ENCODE assay signal across 7 cellular contexts in genomic region chr19:46716013-46716671, GRCh38. TPM values are rescaled to one million over a fixed set of nuclear protein-coding genes. Genes with fewer than 3 reads are reported as not detected.
DNase-seq lines count a peak whose midpoint lies in the region; ATAC-seq, FAIRE-seq and TF ChIP-seq lines count a peak whose summit lies in the region.

No MANE protein-coding gene starts in this region.

- H3K4me3 Mint-ChIP-seq in H9 (peak overlapping the region; percentile 91 to 97), neural crest cell (peak overlapping the region; percentile 96)

- H3K9me3 Mint-ChIP-seq in H9 = no peaks in the 10 kb centered on the region
- no peaks in the 10 kb centered on the region for H3K9me3 Mint-ChIP-seq in neural crest cell

- H3T11ph ChIP-seq in H9 (ENCODE audit: low read length) = no peak overlapping the region

- dilution Hi-C loops in endothelial cell of umbilical vein (cut with MboI; ENCODE audit: extremely low pct_ligation_motif_present, low sequenced_read_pairs) = no loop called here

- H3K4me1 ChIP-seq in H9 (ENCODE audit: insufficient read depth, low read length) = no peaks in the 10 kb centered on the region; the same call in 1 of the 2 replicates
- peaks cover 31% of the 10 kb centered on the region for H3K4me1 ChIP-seq in SJSA1 (replicated peaks)
- peaks cover 34% of the 10 kb centered on the region for H3K4me1 ChIP-seq in endothelial cell of umbilical vein (ENCODE audit: control insufficient read depth, extremely low read depth, insufficient read depth, low read length)

- H3K9me3 ChIP-seq in H9 (ENCODE audit: control insufficient read depth, low read depth, low read length) = no peaks in the 10 kb centered on the region
- H3K9me3 ChIP-seq in SJSA1 (replicated peaks) = no peaks in the 10 kb centered on the region
- H3K9me3 ChIP-seq in endothelial cell of umbilical vein (replicated peaks; ENCODE audit: control insufficient read depth, insufficient read depth, low read length) = no peaks in the 10 kb centered on the region

- H3K9ac ChIP-seq in H9 (ENCODE audit: extremely low read depth, insufficient read length, low read length) = peak overlapping the region; percentile 55
- H3K9ac ChIP-seq in endothelial cell of umbilical vein (replicated peaks; ENCODE audit: extremely low read depth, insufficient read depth, low read length) = peak overlapping the region; percentile 71

- no peak overlapping the region for H4K8ac ChIP-seq in H9 (replicated peaks; ENCODE audit: insufficient read length, low read depth, low read length)

- H3K4me3 ChIP-seq in SJSA1 (peak overlapping the region; percentile 52), endothelial cell of umbilical vein (replicated peaks in 1 of 3; ENCODE audit: insufficient read depth in 1 of 3, low read depth in 1 of 3, low read length in 3 of 3) (peak overlapping the region; percentile 76 to 96 (median 85))

- H4K5ac ChIP-seq in H9 (ENCODE audit: insufficient read length, low read depth, low read length) = no peak overlapping the region

- ATAC-seq in HG03159 (IDR thresholded peaks at IDR 0.05; ENCODE audit: unreplicated experiment) = no peak

- no peak overlapping the region for H2BK12ac ChIP-seq in H9 (ENCODE audit: insufficient read length, low read depth, low read length)

- H3K27me3 Mint-ChIP-seq in H9 (ENCODE audit: low read depth) (no peaks in the 10 kb centered on the region), neural crest cell (ENCODE audit: low read depth) (peaks cover 2% of the 10 kb centered on the region)

- BruUV-seq in endothelial cell of umbilical vein (replicated peaks; lab: Mats Ljungman, UMichigan) = no TSS peak

- H2BK120ac ChIP-seq in H9 (ENCODE audit: low read depth, low read length, poor library complexity, severe bottlenecking) = no peak overlapping the region

- no peak overlapping the region for H3K23ac ChIP-seq in H9 (ENCODE audit: insufficient read length, low read depth, low read length)

- no peak overlapping the region for H3K18ac ChIP-seq in H9 (ENCODE audit: insufficient read length, low read depth, low read length)

- peak; percentile 31 for FAIRE-seq in endothelial cell of umbilical vein (lab: Jason Lieb, UNC)
- no peak for FAIRE-seq in urothelium cell line (lab: Jason Lieb, UNC)

- H3K27ac ChIP-seq in H9 (ENCODE audit: insufficient read length, low read depth, low read length) (no peak overlapping the region), SJSA1 (0 out of 2 replicates have a peak overlapping the region, but pooled peaks have one; percentile 7), endothelial cell of umbilical vein (ENCODE audit: insufficient read depth, low read depth, low read length) (peak overlapping the region; percentile 57)

- H4K20me1 ChIP-seq in H9 (ENCODE audit: control insufficient read depth, insufficient read depth, insufficient read length) = no peaks in the 10 kb centered on the region
- no peaks in the 10 kb centered on the region for H4K20me1 ChIP-seq in endothelial cell of umbilical vein (replicated peaks; ENCODE audit: control insufficient read depth, extremely low read depth, insufficient read depth, low read length)

- H4K91ac ChIP-seq in H9 (ENCODE audit: insufficient read length, low read depth, low read length) = no peak overlapping the region

- no peak overlapping the region for H2BK20ac ChIP-seq in H9 (ENCODE audit: low read depth, low read length, poor library complexity, severe bottlenecking)

- no peak overlapping the region for H2BK15ac ChIP-seq in H9 (ENCODE audit: low read depth, low read length)

- no peak overlapping the region for H3K4ac ChIP-seq in H9 (ENCODE audit: low read depth, low read length)

- TF ChIP-seq POLR2A in endothelial cell of umbilical vein (IDR thresholded peaks at IDR 0.05; ENCODE audit: low read depth, low read length) = no peak

- H3K27me3 ChIP-seq in H9 (ENCODE audit: insufficient read depth, low read length) (no peaks in the 10 kb centered on the region), SJSA1 (replicated peaks) (no peaks in the 10 kb centered on the region), endothelial cell of umbilical vein (ENCODE audit: control insufficient read depth in 2 of 2, insufficient read depth in 2 of 2, low read length in 2 of 2) (no peaks in the 10 kb centered on the region)

- peaks cover 31% of the 10 kb centered on the region for H3K36me3 ChIP-seq in SJSA1
- H3K36me3 ChIP-seq in endothelial cell of umbilical vein (ENCODE audit: control insufficient read depth in 2 of 2, extremely low read depth in 1 of 2, insufficient read depth in 2 of 2, low read length in 2 of 2) = peaks cover 2 to 11% of the 10 kb centered on the region in 2 experiments

- peaks cover 7 to 18% (median 17%) of the 10 kb centered on the region in 3 experiments for H3K36me3 Mint-ChIP-seq in H9 (ENCODE audit: insufficient read depth in 1 of 3, low read depth in 3 of 3)
- H3K36me3 Mint-ChIP-seq in neural crest cell (ENCODE audit: low read depth) = no peaks in the 10 kb centered on the region

- peak overlapping the region; percentile 69; the same call in 1 of the 2 replicates for H3K14ac ChIP-seq in H9 (ENCODE audit: insufficient read depth, low read length)

- no peak overlapping the region for H2AK5ac ChIP-seq in H9 (ENCODE audit: insufficient read length, low read length)

- CTCF ChIA-PET in endothelial cell of umbilical vein (lab: Charles Lee) = interaction anchor here (4.6 to 5.4 kb wide), 2 partner anchors 12 to 13 kb away, joined by 34 to 74 read pairs; no protein-coding TSS in a partner anchor

- peaks cover 3% of the 10 kb centered on the region for H3K79me1 ChIP-seq in H9 (ENCODE audit: insufficient read depth, low read depth, low read length, poor library complexity, severe bottlenecking)

- no CpG with 5 or more reads among the region's 42 CpGs for WGBS in H9 (ENCODE audit: extremely low coverage, insufficient read length, low lambda C conversion rate)

- H3K4me2 ChIP-seq in H9 (ENCODE audit: insufficient read depth, insufficient read length, low read length) = peak overlapping the region; percentile 86
- peak overlapping the region; percentile 61 for H3K4me2 ChIP-seq in endothelial cell of umbilical vein (ENCODE audit: insufficient read depth, low read length)

- H3K23me2 ChIP-seq in H9 (ENCODE audit: insufficient read length, low read depth, low read length, poor library complexity, severe bottlenecking) = peaks cover 15% of the 10 kb centered on the region

- no peak overlapping the region for H2BK5ac ChIP-seq in H9 (ENCODE audit: insufficient read length, low read length)

- POLR2A ChIA-PET in endothelial cell of umbilical vein (lab: Charles Lee) = interaction anchor here (0.7 to 0.8 kb wide), 4 partner anchors 15 to 116 kb away, joined by 5 to 6 read pairs (median 6); no protein-coding TSS in a partner anchor

- intact Hi-C loops in endothelial cell of umbilical vein (cut with micrococcal nuclease) = no loop called here

- TF ChIP-seq CTCF in H9 (conservative IDR thresholded peaks at IDR 0.05) (peak; percentile 54), endothelial cell of umbilical vein (IDR thresholded peaks at IDR 0.05; ENCODE audit: extremely low read depth in 1 of 2, insufficient read depth in 1 of 2, low read depth in 1 of 2, low read length in 2 of 2) (peak in 1 of 2 donors; percentile 38), neural crest cell (conservative IDR thresholded peaks at IDR 0.05) (peak; percentile 52)

- H3K56ac ChIP-seq in H9 (ENCODE audit: insufficient read length, low read depth, low read length) = no peak overlapping the region

- peaks cover 19 to 24% of the 10 kb centered on the region in 2 experiments for H3K4me1 Mint-ChIP-seq in H9
- H3K4me1 Mint-ChIP-seq in neural crest cell = peaks cover 40% of the 10 kb centered on the region

- no peaks in the 10 kb centered on the region; the same call in 1 of the 2 replicates for H3K79me2 ChIP-seq in H9 (ENCODE audit: insufficient read depth, low read length)
- H3K79me2 ChIP-seq in endothelial cell of umbilical vein (ENCODE audit: control insufficient read depth, insufficient read depth, low read length) = peaks cover 34% of the 10 kb centered on the region

- no peak overlapping the region for H2AFZ ChIP-seq in H9 (ENCODE audit: low read length)
- no peak overlapping the region for H2AFZ ChIP-seq in endothelial cell of umbilical vein (ENCODE audit: low read depth, low read length)

- H3K9me1 ChIP-seq in endothelial cell of umbilical vein (replicated peaks; ENCODE audit: control insufficient read depth, extremely low read depth, insufficient read depth, low read length) = no peaks in the 10 kb centered on the region

- H3K27ac Mint-ChIP-seq in H9 (peak overlapping the region; percentile 44 to 95 (median 78); a peak in 4 of 7 replicates), neural crest cell (ENCODE audit: unreplicated experiment) (peak overlapping the region; percentile 91)

- DNase-seq in H9 (peak; percentile 48), SJSA1 (ENCODE audit: low read depth in 1 of 2, low spot score in 2 of 2) (no peak), endothelial cell of umbilical vein (ENCODE audit: low read depth, low spot score) (no peak), neural crest cell (ENCODE audit: low read depth, low spot score) (peak; percentile 51), foreskin melanocyte (no peak), urothelium cell line (ENCODE audit: low spot score) (no peak)

RNA-seq across cellular contexts. Expression of gene PRKD2, which starts 0.8 kb away (rescaled TPM):
- total RNA-seq in H9 (2021) (60.7 and 60.8 TPM in 2 replicates), endothelial cell of umbilical vein (94.9 and 101 TPM in 2 replicates), neural crest cell (55.5 and 57.2 TPM in 2 replicates)
- 7.3 and 7.8 TPM in 2 replicates for total RNA-seq in SJSA1 (2014; rRNA removed; shearing (Covaris generic))
- 40.4 and 42.4 TPM in 2 replicates for polyA plus RNA-seq in endothelial cell of umbilical vein
- polyA plus RNA-seq in endothelial cell of umbilical vein (2011; cell fraction: cytosol; rRNA removed) = 34.8 and 36.2 TPM in 2 replicates
- polyA plus RNA-seq in endothelial cell of umbilical vein (2011; cell fraction: nucleus; rRNA removed) = 69.1 and 74.5 TPM in 2 replicates
- 45.1 and 54.6 TPM in 2 replicates for polyA plus RNA-seq in endothelial cell of umbilical vein (2012)
- polyA minus RNA-seq in endothelial cell of umbilical vein = 43.7 and 55.6 TPM in 2 replicates
- 10.0 TPM for polyA minus RNA-seq in endothelial cell of umbilical vein (2011; cell fraction: cytosol; rRNA and poly(A)+ RNA removed)
- polyA minus RNA-seq in endothelial cell of umbilical vein (2011; cell fraction: nucleus; rRNA and poly(A)+ RNA removed) = 22.5 and 33.7 TPM in 2 replicates

RNA-seq across cellular contexts. Expression of gene FKRP, which starts 29.7 kb away (rescaled TPM):
- total RNA-seq in H9 (2021) = 39.1 and 42.2 TPM in 2 replicates
- 48.7 and 63.9 TPM in 2 replicates for total RNA-seq in SJSA1 (2014; rRNA removed; shearing (Covaris generic))
- total RNA-seq in endothelial cell of umbilical vein = 28.6 and 32.8 TPM in 2 replicates
- polyA plus RNA-seq in endothelial cell of umbilical vein = 31.5 and 33.5 TPM in 2 replicates
- polyA plus RNA-seq in endothelial cell of umbilical vein (2011; cell fraction: cytosol; rRNA removed) = 14.6 and 23.7 TPM in 2 replicates
- polyA plus RNA-seq in endothelial cell of umbilical vein (2011; cell fraction: nucleus; rRNA removed) = 49.9 and 63.7 TPM in 2 replicates
- polyA plus RNA-seq in endothelial cell of umbilical vein (2012) = 23.5 and 24.5 TPM in 2 replicates
- polyA minus RNA-seq in endothelial cell of umbilical vein = 15.9 and 23.2 TPM in 2 replicates
- polyA minus RNA-seq in endothelial cell of umbilical vein (2011; cell fraction: cytosol; rRNA and poly(A)+ RNA removed) = 3.3 TPM
- 14.5 and 18.0 TPM in 2 replicates for polyA minus RNA-seq in endothelial cell of umbilical vein (2011; cell fraction: nucleus; rRNA and poly(A)+ RNA removed)
- 31.9 and 38.6 TPM in 2 replicates for total RNA-seq in neural crest cell

RNA-seq across cellular contexts. Expression of gene STRN4, which starts 30.1 kb away (rescaled TPM):
- total RNA-seq in H9 (2021) (143 and 148 TPM in 2 replicates), endothelial cell of umbilical vein (108 and 116 TPM in 2 replicates), neural crest cell (128 and 138 TPM in 2 replicates)
- 91.1 and 112 TPM in 2 replicates for total RNA-seq in SJSA1 (2014; rRNA removed; shearing (Covaris generic))
- 144 and 179 TPM in 2 replicates for polyA plus RNA-seq in endothelial cell of umbilical vein
- polyA plus RNA-seq in endothelial cell of umbilical vein (2011; cell fraction: cytosol; rRNA removed) = 87.1 and 114 TPM in 2 replicates
- 179 and 227 TPM in 2 replicates for polyA plus RNA-seq in endothelial cell of umbilical vein (2011; cell fraction: nucleus; rRNA removed)
- 54.6 and 71.2 TPM in 2 replicates for polyA plus RNA-seq in endothelial cell of umbilical vein (2012)
- 86.7 and 114 TPM in 2 replicates for polyA minus RNA-seq in endothelial cell of umbilical vein
- polyA minus RNA-seq in endothelial cell of umbilical vein (2011; cell fraction: cytosol; rRNA and poly(A)+ RNA removed) = 31.5 TPM
- polyA minus RNA-seq in endothelial cell of umbilical vein (2011; cell fraction: nucleus; rRNA and poly(A)+ RNA removed) = 65.9 and 118 TPM in 2 replicates

RNA-seq across cellular contexts. Expression of gene DACT3, which starts 55.2 kb away (rescaled TPM):
- 0.87 and 1.1 TPM in 2 replicates for total RNA-seq in H9 (2021)
- total RNA-seq in SJSA1 (2014; rRNA removed; shearing (Covaris generic)) = 2.4 and 4.4 TPM in 2 replicates
- total RNA-seq in endothelial cell of umbilical vein = 0.22 and 0.65 TPM in 2 replicates
- 0.76 and 0.83 TPM in 2 replicates for polyA plus RNA-seq in endothelial cell of umbilical vein
- polyA plus RNA-seq in endothelial cell of umbilical vein (2011; cell fraction: cytosol; rRNA removed) = 0.39 TPM in 2 replicates
- polyA plus RNA-seq in endothelial cell of umbilical vein (2011; cell fraction: nucleus; rRNA removed) = 0.39 and 0.55 TPM in 2 replicates
- polyA plus RNA-seq in endothelial cell of umbilical vein (2012) = 0.37 and 0.90 TPM in 2 replicates
- polyA minus RNA-seq in endothelial cell of umbilical vein = 0.41 and 0.49 TPM in 2 replicates
- not detected for polyA minus RNA-seq in endothelial cell of umbilical vein (2011; cell fraction: cytosol; rRNA and poly(A)+ RNA removed)
- polyA minus RNA-seq in endothelial cell of umbilical vein (2011; cell fraction: nucleus; rRNA and poly(A)+ RNA removed) = 0.19 and 0.29 TPM in 2 replicates
- 6.5 and 7.4 TPM in 2 replicates for total RNA-seq in neural crest cell

Comparison
In these comparisons a context has a peak if more than half of its experiments do, and no peak if none do; other contexts are left out.
1. DNase-seq: peak in H9 (single experiment) and neural crest cell (single experiment); none in SJSA1 (0 of 2), endothelial cell of umbilical vein (single experiment), foreskin melanocyte (single experiment) and urothelium cell line (single experiment).